9 cellular contexts compared by ENCODE assay signal in the genomic region with DNA sequence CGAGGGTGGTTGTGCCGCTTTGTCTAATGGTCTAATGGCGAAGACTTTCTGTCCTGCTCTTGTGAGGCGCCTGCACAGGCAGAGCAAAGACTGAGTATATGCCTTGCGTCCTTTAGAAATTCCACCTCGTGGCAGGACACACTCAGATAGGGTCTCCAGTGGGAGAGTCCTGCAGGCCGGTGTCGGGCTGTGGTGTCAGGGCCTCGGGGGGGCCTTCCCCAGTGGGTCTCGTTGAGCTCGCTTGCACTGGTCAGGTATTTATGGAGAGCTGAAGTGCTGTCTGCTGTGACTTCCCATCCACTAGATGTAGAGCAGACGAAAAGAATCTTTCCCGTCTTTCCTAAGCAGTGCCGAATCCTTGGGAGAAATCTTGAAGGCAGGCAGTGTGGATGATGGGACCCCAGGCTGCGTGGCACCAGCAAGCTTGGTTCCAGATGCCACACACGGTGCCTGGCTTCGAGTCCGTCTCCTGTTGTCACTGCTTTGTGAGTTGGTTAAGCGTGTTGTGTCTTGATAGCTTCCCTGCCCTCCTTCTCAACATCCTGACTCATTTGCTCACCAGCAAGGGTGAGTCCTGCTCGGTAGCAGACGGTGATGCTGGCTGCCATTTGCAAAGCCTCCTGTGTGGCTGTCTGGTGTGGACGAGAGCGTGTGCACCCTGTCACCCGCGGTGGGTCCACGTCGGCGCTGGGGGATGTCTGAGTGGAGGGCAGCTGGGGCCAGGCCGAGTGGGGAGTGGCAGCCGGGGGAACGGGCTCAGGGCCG. TPM values are rescaled to one million over a fixed set of nuclear protein-coding genes. Genes with fewer than 3 reads are reported as not detected.
DNase-seq lines count a peak whose midpoint lies in the region; ATAC-seq and TF ChIP-seq lines count a peak whose summit lies in the region.
"Had no signal": no experiment of that assay in that cellular context is flagged by ENCODE, and none has a peak within 500 bp of the region (broad histone marks: within the 10 kb centered on the region; RNA-seq: fewer than 3 reads in every experiment).

No MANE protein-coding gene starts in this region.

- peak overlapping the region; percentile 47 for H3K4me2 ChIP-seq in parathyroid adenoma (ENCODE audit: low read length)

- H2AFZ ChIP-seq in parathyroid adenoma = no peak overlapping the region

- H3K9ac ChIP-seq in parathyroid adenoma = no peak overlapping the region

- TF ChIP-seq CTCF in CD4-positive, alpha-beta T cell (IDR thresholded peaks at IDR 0.05) = no peak
- TF ChIP-seq CTCF in heart left ventricle (IDR thresholded peaks at IDR 0.05) (no peak), parathyroid adenoma (IDR thresholded peaks at IDR 0.05) (no peak)

- H3K4me1 ChIP-seq in heart left ventricle = peaks cover 0 to 41% (median 35%) of the 10 kb centered on the region in 12 donors
- no peaks in the 10 kb centered on the region for H3K4me1 ChIP-seq in parathyroid adenoma

- peaks cover 41% of the 10 kb centered on the region for H3K79me2 ChIP-seq in parathyroid adenoma

- no peaks in the 10 kb centered on the region for H3K27me3 ChIP-seq in CD4-positive, alpha-beta T cell (ENCODE audit: control insufficient read depth, insufficient read depth, low read length)
- no peaks in the 10 kb centered on the region for H3K27me3 ChIP-seq in heart left ventricle
- H3K27me3 ChIP-seq in parathyroid adenoma (ENCODE audit: control insufficient read depth, insufficient read depth, low read length) = no peaks in the 10 kb centered on the region

- H3K27ac ChIP-seq in CD4-positive, alpha-beta T cell (ENCODE audit: low read depth, low read length) = peak overlapping the region; percentile 10
- H3K27ac ChIP-seq in heart left ventricle = peak overlapping the region in 7 of 12 donors; percentile 7 to 78 (median 59)
- peak overlapping the region; percentile 2 for H3K27ac ChIP-seq in parathyroid adenoma

- intact Hi-C loops in CD4-positive, alpha-beta T cell (cut with DNase I, micrococcal nuclease) = no loop called here
- intact Hi-C loops in activated T-helper 2 cell treated with anti-CD3 and anti-CD28 coated beads, Interferon-gamma antibody, Interleukin-2, Interleukin-4, amounts not matched to agents 10 μg/mL and 5 μg/mL and 100 μg/mL, durations not matched to agents 14 hours and 24 hours and 36 hours (cut with micrococcal nuclease) = no loop called here
- intact Hi-C loops in heart left ventricle (cut with DNase I) = no loop called here

- H3K4me1 Mint-ChIP-seq in CD4-positive, alpha-beta T cell (ENCODE audit: low read depth) = peaks cover 67% of the 10 kb centered on the region
- H3K4me1 Mint-ChIP-seq in activated T-helper 2 cell treated with anti-CD3 and anti-CD28 coated beads, Interferon-gamma antibody, Interleukin-2, Interleukin-4, amounts not matched to agents 10 μg/mL and 5 μg/mL and 100 μg/mL, durations not matched to agents 14 hours and 24 hours and 36 hours (ENCODE audit: low read depth) = peaks cover 34% of the 10 kb centered on the region

- ATAC-seq in CD4-positive, alpha-beta T cell (ENCODE audit: poor library complexity) = no peak
- ATAC-seq in heart left ventricle = no peak

- peaks cover 4 to 43% (median 38%) of the 10 kb centered on the region in 9 donors for H3K36me3 ChIP-seq in heart left ventricle
- no peaks in the 10 kb centered on the region for H3K36me3 ChIP-seq in parathyroid adenoma (ENCODE audit: control insufficient read depth, insufficient read depth, low read length)

- peak overlapping the region in 11 of 12 donors; percentile 17 to 60 (median 46) for H3K4me3 ChIP-seq in heart left ventricle
- no peak overlapping the region for H3K4me3 ChIP-seq in parathyroid adenoma (ENCODE audit: low read depth, low read length)

- H3K9me3 ChIP-seq in CD4-positive, alpha-beta T cell (ENCODE audit: control insufficient read depth, low read length) = no peaks in the 10 kb centered on the region
- H3K9me3 ChIP-seq in heart left ventricle = no peaks in the 10 kb centered on the region
- H3K9me3 ChIP-seq in parathyroid adenoma (ENCODE audit: control insufficient read depth, low read length) = no peaks in the 10 kb centered on the region

- POLR2A ChIA-PET in CD4-positive, alpha-beta T cell (lab: Charles Lee) = interaction anchor here (1.4 to 2.7 kb wide), 6 partner anchors 20 to 62 kb away, joined by 3 to 19 read pairs (median 5); a partner anchor contains a TSS

- peaks cover 55% of the 10 kb centered on the region for H3K36me3 Mint-ChIP-seq in CD4-positive, alpha-beta T cell (ENCODE audit: low read depth)
- peaks cover 49% of the 10 kb centered on the region for H3K36me3 Mint-ChIP-seq in activated T-helper 2 cell treated with anti-CD3 and anti-CD28 coated beads, Interferon-gamma antibody, Interleukin-2, Interleukin-4, amounts not matched to agents 10 μg/mL and 5 μg/mL and 100 μg/mL, durations not matched to agents 14 hours and 24 hours and 36 hours (ENCODE audit: low read depth)

- CTCF ChIA-PET in CD4-positive, alpha-beta T cell (lab: Charles Lee) = no interaction called here

- WGBS in heart left ventricle, 4 donors = 70 to 76% (median 75%) methylated on average over 32 of the region's 32 CpGs

- TF ChIP-seq POLR2A in heart left ventricle (IDR thresholded peaks at IDR 0.05) = no peak

- DNase-seq in CD4-positive, alpha-beta T cell = no peak
- DNase-seq in activated T-helper 2 cell treated with anti-CD3 and anti-CD28 coated beads, Interferon-gamma antibody, Interleukin-2, Interleukin-4, amounts not matched to agents 10 μg/mL and 5 μg/mL and 100 μg/mL, durations not matched to agents 14 hours and 24 hours and 36 hours (ENCODE audit: low spot score) = no peak
- DNase-seq in heart left ventricle (peak in 2 of 5 donors; percentile 14 to 44), CD1c-positive myeloid dendritic cell (ENCODE audit: extremely low spot score) (no peak), HK-2 (ENCODE audit: unreplicated experiment) (no peak), iPS-NIHi11 (ENCODE audit: low spot score) (no peak)
- DNase-seq in stimulated activated CD4-positive, alpha-beta T cell treated with anti-CD3 and anti-CD28 coated beads, Interleukin-4, amount 100 ng/mL, for 1 hour = no peak
- DNase-seq: NCI-H1694 treated with DMSO at 0.1 percent for 48 hours had no signal

- peak overlapping the region; percentile 76 for H3K4me3 Mint-ChIP-seq in CD4-positive, alpha-beta T cell
- H3K4me3 Mint-ChIP-seq in activated T-helper 2 cell treated with anti-CD3 and anti-CD28 coated beads, Interferon-gamma antibody, Interleukin-2, Interleukin-4, amounts not matched to agents 10 μg/mL and 5 μg/mL and 100 μg/mL, durations not matched to agents 14 hours and 24 hours and 36 hours (ENCODE audit: low read depth) = peak overlapping the region; percentile 26

- peak overlapping the region; percentile 82 for H3K27ac Mint-ChIP-seq in CD4-positive, alpha-beta T cell
- no peak overlapping the region for H3K27ac Mint-ChIP-seq in activated T-helper 2 cell treated with anti-CD3 and anti-CD28 coated beads, Interferon-gamma antibody, Interleukin-2, Interleukin-4, amounts not matched to agents 10 μg/mL and 5 μg/mL and 100 μg/mL, durations not matched to agents 14 hours and 24 hours and 36 hours

- H3K9me3 Mint-ChIP-seq in CD4-positive, alpha-beta T cell = no peaks in the 10 kb centered on the region
- no peaks in the 10 kb centered on the region for H3K9me3 Mint-ChIP-seq in activated T-helper 2 cell treated with anti-CD3 and anti-CD28 coated beads, Interferon-gamma antibody, Interleukin-2, Interleukin-4, amounts not matched to agents 10 μg/mL and 5 μg/mL and 100 μg/mL, durations not matched to agents 14 hours and 24 hours and 36 hours

- H3K27me3 Mint-ChIP-seq in CD4-positive, alpha-beta T cell = no peaks in the 10 kb centered on the region
- H3K27me3 Mint-ChIP-seq in activated T-helper 2 cell treated with anti-CD3 and anti-CD28 coated beads, Interferon-gamma antibody, Interleukin-2, Interleukin-4, amounts not matched to agents 10 μg/mL and 5 μg/mL and 100 μg/mL, durations not matched to agents 14 hours and 24 hours and 36 hours (ENCODE audit: low read depth) = no peaks in the 10 kb centered on the region

RNA-seq across cellular contexts. Expression of a gene that starts 20.5 kb away (rescaled TPM):
- 10 to 100 TPM; 61.5 to 63.2 TPM for total RNA-seq in CD4-positive, alpha-beta T cell
- 59.2 and 62.8 TPM in 2 replicates for total RNA-seq in activated T-helper 2 cell treated with anti-CD3 and anti-CD28 coated beads, Interferon-gamma antibody, Interleukin-2, Interleukin-4, amounts not matched to agents 10 μg/mL and 5 μg/mL and 100 μg/mL, durations not matched to agents 14 hours and 24 hours and 36 hours
- 10 to 100 TPM; 41.5 to 57.2 (median 45.1) TPM for total RNA-seq in heart left ventricle
- polyA plus RNA-seq in heart left ventricle = 10 to 100 TPM; 38.1 to 56.9 TPM

RNA-seq across cellular contexts. Expression of a gene that starts 36.8 kb away (rescaled TPM):
- 10 to 100 TPM; 31.1 to 33.1 TPM for total RNA-seq in CD4-positive, alpha-beta T cell
- total RNA-seq in activated T-helper 2 cell treated with anti-CD3 and anti-CD28 coated beads, Interferon-gamma antibody, Interleukin-2, Interleukin-4, amounts not matched to agents 10 μg/mL and 5 μg/mL and 100 μg/mL, durations not matched to agents 14 hours and 24 hours and 36 hours = 23.3 and 23.5 TPM in 2 replicates
- 10 to 100 TPM in 2 of 9 donors, 1 to 10 TPM in 7; 5.0 to 14.2 (median 6.7) TPM for total RNA-seq in heart left ventricle
- 1 to 10 TPM; 4.7 to 6.6 TPM for polyA plus RNA-seq in heart left ventricle

Comparison
In these comparisons a context has a peak if more than half of its experiments do, and no peak if none do; other contexts are left out.
1. H3K27ac ChIP-seq: peak in every context shown above with its lines; median percentile 59 in heart left ventricle; 10 in CD4-positive, alpha-beta T cell; 2 in parathyroid adenoma.